Comparison of ENCODE assay signal across 3 cellular contexts in the genomic region with DNA sequence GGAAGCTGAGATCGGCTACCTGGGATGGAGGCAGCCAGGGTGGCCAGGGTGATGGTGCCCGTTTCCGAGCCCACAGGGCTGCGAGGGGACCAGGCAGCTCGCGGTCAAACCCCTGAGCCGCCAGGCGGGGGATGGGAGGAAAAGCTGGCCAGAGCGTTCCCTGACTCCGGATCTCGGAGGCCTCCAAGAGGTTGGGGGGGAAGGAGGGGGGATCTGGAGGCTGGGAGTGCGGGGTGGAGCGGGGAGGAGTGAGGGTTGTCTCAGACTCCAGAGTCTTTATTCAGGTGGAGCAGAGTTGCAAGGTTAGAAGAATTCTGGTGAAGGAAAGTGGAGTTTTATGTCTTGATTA.
TF ChIP-seq lines count a peak whose summit lies in the region.

No MANE protein-coding gene starts in this region.

TF ChIP-seq in SK-N-SH, 30 proteins besides CTCF, POLR2A, EP300 and RAD21:
- TF ChIP-seq NRF1 (IDR thresholded peaks at IDR 0.05; ENCODE audit: low read depth, low read length) (no peak), RFX5 (IDR thresholded peaks at IDR 0.05; ENCODE audit: low read length) (no peak)

TF ChIP-seq in SK-N-SH treated with all-trans-retinoic acid at 6 μM for 48 hours, 23 proteins besides CTCF, POLR2A, EP300 and RAD21:
- TF ChIP-seq ZNF565 (CRISPR knock-in tag; conservative IDR thresholded peaks at IDR 0.05; ENCODE audit: low read depth), result no peak

TF ChIP-seq in H1, 55 proteins besides CTCF, POLR2A, EP300 and RAD21:
- TF ChIP-seq SIRT6 (IDR thresholded peaks at IDR 0.05; ENCODE audit: low read length) (no peak), SIN3A (conservative IDR thresholded peaks at IDR 0.05 in 1 of 2, IDR thresholded peaks at IDR 0.05 in 1 of 2; ENCODE audit: low read depth in 1 of 2, low read length in 2 of 2) (0 out of 4 replicates have a peak, but pooled peaks of 1 of the 2 experiments have one; percentile 4), CHD2 (IDR thresholded peaks at IDR 0.05; ENCODE audit: low read length) (0 out of 2 replicates have a peak, but pooled peaks have one; percentile 10)
